21 cellular contexts compared by ENCODE assay signal in genomic region chr22:42714308-42714707, GRCh38. TPM values are rescaled to one million over a fixed set of nuclear protein-coding genes. Genes with fewer than 3 reads are reported as not detected.
A peak's percentile ranks its signal among the peaks of the same experiment; 100 is the strongest.
DNase-seq lines count a peak whose midpoint lies in the region; ATAC-seq and TF ChIP-seq lines count a peak whose summit lies in the region.
"Had no signal": no experiment of that assay in that cellular context is flagged by ENCODE, and none has a peak within 500 bp of the region (broad histone marks: within the 10 kb centered on the region; RNA-seq: fewer than 3 reads in every experiment).

No MANE protein-coding gene starts in this region.

- H3K79me2 ChIP-seq in smooth muscle cell (ENCODE audit: low read depth): no peaks in the 10 kb centered on the region

- no peak overlapping the region for H2AFZ ChIP-seq in smooth muscle cell (ENCODE audit: low read depth)

- 89% methylated on average over 7 of the region's 7 CpGs for WGBS in liver
- 97% methylated on average over 7 of the region's 7 CpGs for WGBS in smooth muscle cell (ENCODE audit: low lambda C conversion rate)

- no peak for TF ChIP-seq CTCF in left ventricle myocardium inferior (IDR thresholded peaks at IDR 0.05; ENCODE audit: borderline replicate concordance)
- TF ChIP-seq CTCF in liver (IDR thresholded peaks at IDR 0.05; ENCODE audit: low read depth, low read length, missing input control): no peak
- no peak for TF ChIP-seq CTCF in smooth muscle cell (IDR thresholded peaks at IDR 0.05; ENCODE audit: borderline replicate concordance, insufficient read depth, poor library complexity, severe bottlenecking)

- DNase-seq in left ventricle myocardium inferior: no peak
- no peak for DNase-seq in Right ventricle myocardium superior
- peak; percentile 47 for DNase-seq in amniotic epithelial cell (ENCODE audit: low read depth)
- no peak for DNase-seq in GOT3 (lab: John Stamatoyannopoulos, UW)
- no peak for DNase-seq in smooth muscle cell (lab: John Stamatoyannopoulos, UW; ENCODE audit: unreplicated experiment)
- no peak for DNase-seq in activated CD8-positive, alpha-beta memory T cell treated with anti-CD3 and anti-CD28 coated beads for 24 hours
- no peak for DNase-seq in EL
- DNase-seq: AML-193; C1 segment of cervical spinal cord; Calu3; CD8-positive, alpha-beta T cell; DMS153; GDM1; NCI-H1092 treated with DMSO at 0.1 percent for 48 hours; NCI-H1436 treated with DMSO at 0.1 percent for 48 hours; NCI-H2029; NCI-H510A treated with DMSO at 0.1 percent for 48 hours; NCI-H748 treated with DMSO at 0.1 percent for 48 hours had no signal

- H3K4me1 ChIP-seq in left ventricle myocardium inferior (peaks cover 84% of the 10 kb centered on the region), liver (ENCODE audit: control insufficient read depth in 4 of 4, insufficient read depth in 4 of 4, low read length in 3 of 4) (peaks cover 0 to 6% (median 3%) of the 10 kb centered on the region in 4 donors), smooth muscle cell (ENCODE audit: low read depth) (peaks cover 3% of the 10 kb centered on the region)

- H3K36me3 ChIP-seq in left ventricle myocardium inferior (peaks cover 26% of the 10 kb centered on the region), liver (ENCODE audit: control insufficient read depth in 4 of 4, insufficient read depth in 3 of 4, low read depth in 1 of 4, low read length in 3 of 4) (no peaks in the 10 kb centered on the region), smooth muscle cell (ENCODE audit: low read depth) (no peaks in the 10 kb centered on the region)

- H3K4me3 ChIP-seq in left ventricle myocardium inferior: no peak overlapping the region
- no peak overlapping the region for H3K4me3 ChIP-seq in liver (ENCODE audit: low read depth in 1 of 3, low read length in 3 of 3)
- no peak overlapping the region for H3K4me3 ChIP-seq in smooth muscle cell

- H3K9ac ChIP-seq in liver (ENCODE audit: low read depth in 1 of 2, low read length in 2 of 2): no peak overlapping the region
- H3K9ac ChIP-seq in smooth muscle cell (ENCODE audit: low read depth): no peak overlapping the region
- H3K9ac ChIP-seq: KMS-11 had no signal

- peaks cover 17% of the 10 kb centered on the region for H3K9me3 ChIP-seq in left ventricle myocardium inferior (replicated peaks)
- H3K9me3 ChIP-seq in liver (ENCODE audit: control insufficient read depth in 4 of 4, low read length in 3 of 4): no peaks in the 10 kb centered on the region
- H3K9me3 ChIP-seq in smooth muscle cell (replicated peaks; ENCODE audit: low read depth): no peaks in the 10 kb centered on the region

- H3F3A ChIP-seq in smooth muscle cell (ENCODE audit: low read depth): peaks cover 1% of the 10 kb centered on the region

- H3K4me2 ChIP-seq in smooth muscle cell: no peak overlapping the region
- H3K4me2 ChIP-seq: KMS-11 had no signal

- intact Hi-C loops in left ventricle myocardium inferior (cut with micrococcal nuclease): no loop called here
- intact Hi-C loops in Right ventricle myocardium superior (cut with DNase I): no loop called here

- no peaks in the 10 kb centered on the region for H3K27me3 ChIP-seq in left ventricle myocardium inferior (ENCODE audit: low read depth)
- no peaks in the 10 kb centered on the region for H3K27me3 ChIP-seq in liver (ENCODE audit: control insufficient read depth in 4 of 4, insufficient read depth in 4 of 4, low read length in 3 of 4)
- peaks cover 9% of the 10 kb centered on the region for H3K27me3 ChIP-seq in smooth muscle cell (ENCODE audit: low read depth)

- H3K27ac ChIP-seq in left ventricle myocardium inferior (replicated peaks) (peak overlapping the region; percentile 99), liver (ENCODE audit: low read depth in 1 of 2, low read length in 2 of 2) (no peak overlapping the region), smooth muscle cell (ENCODE audit: low read depth) (no peak overlapping the region)
- H3K27ac ChIP-seq: KMS-11 had no signal

- no peaks in the 10 kb centered on the region for H4K20me1 ChIP-seq in smooth muscle cell (ENCODE audit: low read depth)

- no peak for ATAC-seq in Right ventricle myocardium superior (ENCODE audit: poor library complexity)
- ATAC-seq: CD8-positive, alpha-beta T cell; SK-N-SH treated with all-trans-retinoic acid at 6 μM for 48 hours had no signal

- TF ChIP-seq RAD21 in liver (IDR thresholded peaks at IDR 0.05): no peak

TF ChIP-seq in liver, 16 proteins besides CTCF, POLR2A, EP300 and RAD21:
- TF ChIP-seq HNF4A (conservative IDR thresholded peaks at IDR 0.05) (peak; percentile 48 to 71), FOXA2 (IDR thresholded peaks at IDR 0.05) (no peak)

RNA-seq across cellular contexts. Expression of gene A4GALT, which starts 6.4 kb away (rescaled TPM):
- 94.9 TPM for total RNA-seq in left ventricle myocardium inferior
- total RNA-seq in Right ventricle myocardium superior: 76.1 TPM
- total RNA-seq in liver: 1 to 10 TPM; 2.3 to 8.2 TPM
- polyA plus RNA-seq in liver: 1 to 10 TPM; 1.6 to 1.8 TPM
- total RNA-seq in smooth muscle cell: 0.99 and 3.2 TPM in 2 replicates
- 1.6 and 8.4 TPM in 2 replicates for polyA plus RNA-seq in smooth muscle cell
- total RNA-seq: CD8-positive, alpha-beta T cell had no signal
